20 cellular contexts compared by ENCODE assay signal in genomic region chr1:203581841-203582240, GRCh38.
"Had no signal": no experiment of that assay in that cellular context is flagged by ENCODE, and none has a peak within 500 bp of the region (broad histone marks: within the 10 kb centered on the region; RNA-seq: fewer than 3 reads in every experiment).

No MANE protein-coding gene starts in this region.

- H3K27ac Mint-ChIP-seq: activated T-helper 17 cell treated with anti-CD3 and anti-CD28 coated beads, Interleukin-2, amount 50 U/mL, for 72 hours had no signal

- H3K27ac ChIP-seq: cardiac muscle cell, colonic mucosa, esophagus squamous epithelium, pancreas, upper lobe of left lung had no signal

- H3K27me3 ChIP-seq: cardiac muscle cell, colonic mucosa, esophagus squamous epithelium, pancreas, upper lobe of left lung had no signal

- FAIRE-seq: endothelial cell of umbilical vein, keratinocyte, pancreas had no signal

- H3K4me1 ChIP-seq: colonic mucosa, pancreas, upper lobe of left lung had no signal

- H3K4me1 Mint-ChIP-seq: activated T-helper 17 cell treated with anti-CD3 and anti-CD28 coated beads, Interleukin-2, amount 50 U/mL, for 72 hours had no signal

- DNase-seq: activated CD4-positive, alpha-beta T cell treated with anti-CD3 and anti-CD28 coated beads, Interleukin-2, amount 50 U/mL, for 48 hours; activated CD4-positive, CD25-positive, alpha-beta regulatory T cell treated with anti-CD3 and anti-CD28 coated beads, Interleukin-2, amount 50 U/mL, for 72 hours; activated naive CD4-positive, alpha-beta T cell treated with Interleukin-2 at 50 U/mL for 16 hours; aorta; colonic mucosa; effector CD4-positive, alpha-beta T cell; esophagus squamous epithelium; foreskin fibroblast; hippocampal formation; pancreas; stimulated activated CD4-positive, alpha-beta T cell treated with anti-CD3 and anti-CD28 coated beads, Interleukin-4, amount 100 ng/mL, for 1 hour; stimulated activated naive CD4-positive, alpha-beta T cell; T1000; upper lobe of left lung had no signal

- H3K27me3 Mint-ChIP-seq: activated T-helper 17 cell treated with anti-CD3 and anti-CD28 coated beads, Interleukin-2, amount 50 U/mL, for 72 hours had no signal

- ATAC-seq: activated T-helper 17 cell treated with anti-CD3 and anti-CD28 coated beads, Interleukin-2, amount 50 U/mL, for 72 hours; pancreas; sciatic nerve had no signal

- H3K36me3 ChIP-seq: cardiac muscle cell, colonic mucosa, esophagus squamous epithelium, pancreas, upper lobe of left lung had no signal

- H3K4me3 ChIP-seq: cardiac muscle cell, colonic mucosa, esophagus squamous epithelium, pancreas, upper lobe of left lung had no signal

- H3K9me3 ChIP-seq: colonic mucosa, esophagus squamous epithelium, pancreas, upper lobe of left lung had no signal

- H3K4me3 Mint-ChIP-seq: activated T-helper 17 cell treated with anti-CD3 and anti-CD28 coated beads, Interleukin-2, amount 50 U/mL, for 72 hours; neural crest cell had no signal

- H3K9me3 Mint-ChIP-seq: activated T-helper 17 cell treated with anti-CD3 and anti-CD28 coated beads, Interleukin-2, amount 50 U/mL, for 72 hours; neural crest cell had no signal
